Comparison of ENCODE assay signal across 8 cellular contexts in genomic region chr18:74147779-74148542, GRCh38. TPM values are rescaled to one million over a fixed set of nuclear protein-coding genes. Genes with fewer than 3 reads are reported as not detected.
DNase-seq lines count a peak whose midpoint lies in the region; ATAC-seq and TF ChIP-seq lines count a peak whose summit lies in the region.

TSS of gene FBXO15 (minus strand) at chr18:74147834. CDS start at chr18:74147785, 49 bp downstream.
A gene with protein sequence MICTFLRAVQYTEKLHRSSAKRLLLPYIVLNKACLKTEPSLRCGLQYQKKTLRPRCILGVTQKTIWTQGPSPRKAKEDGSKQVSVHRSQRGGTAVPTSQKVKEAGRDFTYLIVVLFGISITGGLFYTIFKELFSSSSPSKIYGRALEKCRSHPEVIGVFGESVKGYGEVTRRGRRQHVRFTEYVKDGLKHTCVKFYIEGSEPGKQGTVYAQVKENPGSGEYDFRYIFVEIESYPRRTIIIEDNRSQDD (plus strand): TSS chr18:74148523. CDS start chr18:74148809, 286 bp downstream.

- peak; percentile 95 for ATAC-seq in natural killer cell treated with Interleukin-12 subunit alpha and Interleukin-12 subunit beta and Interleukin-15 and Interleukin-18, amount 100 ng/mL, for 72 hours

- H3K4me3 Mint-ChIP-seq in natural killer cell treated with Interleukin-12 subunit alpha and Interleukin-12 subunit beta and Interleukin-15 and Interleukin-18, amount 100 ng/mL, for 72 hours = peak within 1 kb of the TSS; percentile 97

- peaks cover 3 to 7% of the 10 kb centered on the region in 2 donors for H3K27me3 Mint-ChIP-seq in natural killer cell treated with Interleukin-12 subunit alpha and Interleukin-12 subunit beta and Interleukin-15 and Interleukin-18, amount 100 ng/mL, for 72 hours

- H3K27ac Mint-ChIP-seq in natural killer cell treated with Interleukin-12 subunit alpha and Interleukin-12 subunit beta and Interleukin-15 and Interleukin-18, amount 100 ng/mL, for 72 hours = peak within 1 kb of the TSS; percentile 98 to 100

- H3K9me3 ChIP-seq in HAP-1 = peaks cover 3% of the 10 kb centered on the region; the same call in 1 of the 2 replicates
- no peaks in the 10 kb centered on the region for H3K9me3 ChIP-seq in MG63

- H3K4me3 ChIP-seq in HAP-1 = peak within 1 kb of the TSS; percentile 90
- H3K4me3 ChIP-seq in MG63 = peak within 1 kb of the TSS; percentile 85
- H3K4me3 ChIP-seq in fibroblast of the aortic adventitia (ENCODE audit: low read depth, low read length) = peak within 1 kb of the TSS; percentile 99

- H3K27me3 ChIP-seq in HAP-1 (ENCODE audit: low read depth) (peaks cover 5% of the 10 kb centered on the region; the same call in 1 of the 2 replicates), MG63 (no peaks in the 10 kb centered on the region)

- in situ Hi-C loops in G401 (cut with HindIII; ENCODE audit: low sequenced_read_pairs) = no loop called here
- in situ Hi-C loops in HAP-1 (cut with MboI; ENCODE audit: low sequenced_read_pairs) = no loop called here

- H3K4me1 Mint-ChIP-seq in natural killer cell treated with Interleukin-12 subunit alpha and Interleukin-12 subunit beta and Interleukin-15 and Interleukin-18, amount 100 ng/mL, for 72 hours (ENCODE audit: low read depth in 2 of 2) = peaks cover 29 to 44% of the 10 kb centered on the region in 2 donors

- TF ChIP-seq CTCF in fibroblast of the aortic adventitia (IDR thresholded peaks at IDR 0.05; ENCODE audit: insufficient read depth, low read length) = no peak

- H3K9me3 Mint-ChIP-seq in natural killer cell treated with Interleukin-12 subunit alpha and Interleukin-12 subunit beta and Interleukin-15 and Interleukin-18, amount 100 ng/mL, for 72 hours = no peaks in the 10 kb centered on the region

- peaks cover 8% of the 10 kb centered on the region for H3K36me3 Mint-ChIP-seq in natural killer cell treated with Interleukin-12 subunit alpha and Interleukin-12 subunit beta and Interleukin-15 and Interleukin-18, amount 100 ng/mL, for 72 hours

- peak; percentile 96 for DNase-seq in G401 (ENCODE audit: low spot score)
- peak; percentile 94 to 95 for DNase-seq in HAP-1 (ENCODE audit: low spot score in 2 of 2)
- peak; percentile 95 for DNase-seq in MG63
- DNase-seq in SHP77 (lab: John Stamatoyannopoulos, UW) = peak; percentile 93 to 98
- peak; percentile 93 for DNase-seq in activated gamma-delta T cell (lab: John Stamatoyannopoulos, UW)
- peak; percentile 96 for DNase-seq in fibroblast of the aortic adventitia (ENCODE audit: low read depth)
- DNase-seq in natural killer cell treated with Interleukin-12 subunit alpha and Interleukin-12 subunit beta and Interleukin-15 and Interleukin-18, amount 100 ng/mL, for 72 hours (ENCODE audit: low spot score) = peak; percentile 96
- peak; percentile 94 for DNase-seq in stimulated activated naive CD4-positive, alpha-beta T cell treated with Interleukin-2 at 50 U/mL for 16 hours (lab: John Stamatoyannopoulos, UW)

- H3K4me1 ChIP-seq in HAP-1 = peaks cover 26% of the 10 kb centered on the region

- peaks cover 15% of the 10 kb centered on the region for H3K36me3 ChIP-seq in HAP-1 (replicated peaks)
- peaks cover 15% of the 10 kb centered on the region for H3K36me3 ChIP-seq in MG63

RNA-seq across cellular contexts. Expression of gene FBXO15, which starts in this region (rescaled TPM):
- total RNA-seq in G401 (2014; rRNA removed; shearing (Covaris generic)) = 0.18 TPM in 1 of 2 replicates, not detected in the other
- total RNA-seq in MG63 (2014; rRNA removed; shearing (Covaris generic); ENCODE audit: low replicate concordance) = 1.1 TPM in 1 of 2 replicates, not detected in the other
- 0.27 and 0.49 TPM in 2 replicates for total RNA-seq in fibroblast of the aortic adventitia (ENCODE audit: low replicate concordance)
- total RNA-seq in natural killer cell treated with Interleukin-12 subunit alpha and Interleukin-12 subunit beta and Interleukin-15 and Interleukin-18, amount 100 ng/mL, for 72 hours = under 1 TPM in 1 of 2 donors, not detected in 1; 0.90 TPM

RNA-seq across cellular contexts. Expression of the second gene that starts in this region (rescaled TPM):
- 41.9 and 44.6 TPM in 2 replicates for total RNA-seq in G401 (2014; rRNA removed; shearing (Covaris generic))
- 15.6 and 36.8 TPM in 2 replicates for total RNA-seq in MG63 (2014; rRNA removed; shearing (Covaris generic); ENCODE audit: low replicate concordance)
- total RNA-seq in fibroblast of the aortic adventitia (ENCODE audit: low replicate concordance) = 6.5 and 34.5 TPM in 2 replicates
- 10 to 100 TPM; 36.3 to 39.3 TPM for total RNA-seq in natural killer cell treated with Interleukin-12 subunit alpha and Interleukin-12 subunit beta and Interleukin-15 and Interleukin-18, amount 100 ng/mL, for 72 hours

Comparison
In these comparisons a context has a peak if more than half of its experiments do, and no peak if none do; other contexts are left out.
1. Peak in every context shown above with its lines: DNase-seq, ATAC-seq and H3K4me3 ChIP-seq.